In genomic region chr7:87877641-87878040, GRCh38 we compare ENCODE assay signal across 8 cellular contexts. TPM values are rescaled to one million over a fixed set of nuclear protein-coding genes. Genes with fewer than 3 reads are reported as not detected.
DNase-seq lines count a peak whose midpoint lies in the region; ATAC-seq, FAIRE-seq and TF ChIP-seq lines count a peak whose summit lies in the region.

No MANE protein-coding gene starts in this region.

- H2BK20ac ChIP-seq in H1 (ENCODE audit: low read length): no peak overlapping the region

- H4K20me1 ChIP-seq in H1 (replicated peaks in 1 of 2; ENCODE audit: control insufficient read depth in 1 of 2, insufficient read depth in 2 of 2, low read length in 2 of 2) (peaks cover 1 to 2% of the 10 kb centered on the region in 2 experiments), osteoblast (ENCODE audit: insufficient read depth, low read length) (no peaks in the 10 kb centered on the region)

- intact Hi-C loops in CD4-positive, alpha-beta memory T cell (cut with micrococcal nuclease): loop anchor here (2.0 to 5.0 kb wide), 4 partner anchors 25 to 659 kb away; partner anchors contain the start of gene TMEM243
- intact Hi-C loops in sciatic nerve (cut with DNase I): no loop called here

- H2BK12ac ChIP-seq in H1 (ENCODE audit: low read depth, low read length): no peak overlapping the region

- H4K8ac ChIP-seq in H1 (ENCODE audit: extremely low read depth, insufficient read depth, low read length): no peak overlapping the region

- no peak for DNase-seq in CD4-positive, alpha-beta memory T cell
- DNase-seq in NCI-H69 (lab: John Stamatoyannopoulos, UW): peak; percentile 27
- no peak for DNase-seq in H1 (ENCODE audit: low read depth in 1 of 2, low spot score in 2 of 2)
- DNase-seq in osteoblast (ENCODE audit: insufficient read length, low spot score, missing footprints): no peak
- no peak for DNase-seq in kidney glomerular epithelial cell (lab: John Stamatoyannopoulos, UW)
- no peak for DNase-seq in NCI-H2171 (lab: John Stamatoyannopoulos, UW)
- no peak for DNase-seq in sciatic nerve (ENCODE audit: low spot score)
- DNase-seq in NCI-H128 (lab: John Stamatoyannopoulos, UW; ENCODE audit: unreplicated experiment): no peak

- no peak for FAIRE-seq in H1 (lab: Jason Lieb, UNC)

- no peak for TF ChIP-seq EP300 in H1 (IDR thresholded peaks at IDR 0.05; ENCODE audit: borderline replicate concordance in 1 of 2, low read depth in 2 of 2, low read length in 2 of 2)

- CTCF ChIA-PET in CD4-positive, alpha-beta memory T cell (lab: Charles Lee; ENCODE audit: partially characterized antibody): interaction anchor here (1.2 kb wide), 1 partner anchor 9 kb away, joined by 3 read pairs; no protein-coding TSS in a partner anchor
- CTCF ChIA-PET in H1 (lab: Charles Lee; ENCODE audit: partially characterized antibody): no interaction called here

- no peak for ATAC-seq in sciatic nerve

- no peak overlapping the region for H2BK5ac ChIP-seq in H1 (ENCODE audit: low read depth, low read length)

- H3K79me2 ChIP-seq in H1 (ENCODE audit: control insufficient read depth in 1 of 2, insufficient read depth in 2 of 2, low read length in 2 of 2) (peaks cover 0 to 81% of the 10 kb centered on the region in 2 experiments; a peak in 3 of 4 replicates), osteoblast (ENCODE audit: insufficient read depth, low read length) (peaks cover 87% of the 10 kb centered on the region)

- H3K27ac Mint-ChIP-seq in CD4-positive, alpha-beta memory T cell: peak overlapping the region; percentile 71 to 98 (median 97)

- H3K9me3 ChIP-seq in CD4-positive, alpha-beta memory T cell (ENCODE audit: control insufficient read depth in 1 of 2, low read length in 2 of 2): no peaks in the 10 kb centered on the region
- H3K9me3 ChIP-seq in H1 (ENCODE audit: insufficient read depth in 2 of 2, low read depth in 1 of 2, low read length in 1 of 2): no peaks in the 10 kb centered on the region
- no peaks in the 10 kb centered on the region for H3K9me3 ChIP-seq in osteoblast (ENCODE audit: low read depth, low read length)

- peaks cover 2% of the 10 kb centered on the region; the same call in 1 of the 2 replicates for H3K79me1 ChIP-seq in H1 (ENCODE audit: low read depth, low read length)

- H2AK5ac ChIP-seq in H1 (ENCODE audit: low read depth, low read length): no peak overlapping the region

- TF ChIP-seq RAD21 in H1 (IDR thresholded peaks at IDR 0.05 in 1 of 2, conservative IDR thresholded peaks at IDR 0.05 in 1 of 2; ENCODE audit: low read depth in 2 of 2, low read length in 2 of 2): no peak

- H3K4me2 ChIP-seq in H1 (ENCODE audit: insufficient read depth in 1 of 2, low read depth in 2 of 2, low read length in 2 of 2): peak overlapping the region; percentile 72 to 85
- peak overlapping the region; percentile 90 for H3K4me2 ChIP-seq in osteoblast (ENCODE audit: insufficient read depth, low read length)

- no peak overlapping the region for H3K4ac ChIP-seq in H1 (replicated peaks; ENCODE audit: insufficient read length, low read depth, low read length)

- peaks cover 12 to 38% of the 10 kb centered on the region in 2 donors for H3K36me3 Mint-ChIP-seq in CD4-positive, alpha-beta memory T cell

- H2BK120ac ChIP-seq in H1 (replicated peaks; ENCODE audit: low read depth, low read length): no peak overlapping the region

- peak overlapping the region; percentile 93 to 97 (median 95) for H3K4me3 Mint-ChIP-seq in CD4-positive, alpha-beta memory T cell

- peak overlapping the region in 3 of 4 experiments; percentile 68 to 88 (median 81); a peak in 6 of 7 replicates for H3K9ac ChIP-seq in H1 (replicated peaks in 1 of 4; ENCODE audit: extremely low read depth in 1 of 4, low read depth in 3 of 4, low read length in 3 of 4)

- peak overlapping the region; percentile 79 to 80 for H3K4me3 ChIP-seq in CD4-positive, alpha-beta memory T cell (ENCODE audit: low read length in 2 of 2)
- peak overlapping the region; percentile 81 to 88 (median 88) for H3K4me3 ChIP-seq in H1 (ENCODE audit: extremely low read depth in 1 of 4, insufficient read depth in 2 of 4, low read depth in 3 of 4, low read length in 4 of 4)
- H3K4me3 ChIP-seq in osteoblast (ENCODE audit: insufficient read depth, low read length): peak overlapping the region; percentile 92

- peaks cover 43% of the 10 kb centered on the region for H3K4me1 ChIP-seq in CD4-positive, alpha-beta memory T cell (ENCODE audit: insufficient read depth, low read length)
- H3K4me1 ChIP-seq in H1 (replicated peaks in 1 of 4; ENCODE audit: control insufficient read depth in 3 of 4, insufficient read depth in 4 of 4, low read length in 3 of 4): peaks cover 0 to 5% (median 0%) of the 10 kb centered on the region in 4 experiments; a peak in 2 of 7 replicates
- H3K4me1 ChIP-seq in osteoblast (ENCODE audit: insufficient read depth, low read length): peaks cover 15% of the 10 kb centered on the region

- H3K23ac ChIP-seq in H1 (ENCODE audit: insufficient read length): no peak overlapping the region

- H4K5ac ChIP-seq in H1 (ENCODE audit: insufficient read length, low read depth, low read length): no peak overlapping the region

- H3K23me2 ChIP-seq in H1 (ENCODE audit: low read depth, low read length): no peaks in the 10 kb centered on the region; the same call in 1 of the 2 replicates

- no peaks in the 10 kb centered on the region for H3K36me3 ChIP-seq in CD4-positive, alpha-beta memory T cell (ENCODE audit: insufficient read depth, low read length)
- H3K36me3 ChIP-seq in H1 (ENCODE audit: control insufficient read depth in 2 of 4, insufficient read depth in 4 of 4, low read length in 3 of 4) (peaks cover 0 to 33% (median 14%) of the 10 kb centered on the region in 4 experiments; a peak in 3 of 8 replicates), osteoblast (ENCODE audit: insufficient read depth, low read length) (peaks cover 10% of the 10 kb centered on the region)

- TF ChIP-seq CTCF in H1 (IDR thresholded peaks at IDR 0.05; ENCODE audit: control extremely low read depth in 1 of 3, insufficient read depth in 1 of 3, low read depth in 1 of 3, low read length in 3 of 3) (no peak), osteoblast (IDR thresholded peaks at IDR 0.05; ENCODE audit: extremely low read depth, low read depth, low read length) (no peak)

- no peaks in the 10 kb centered on the region for H3K27me3 Mint-ChIP-seq in CD4-positive, alpha-beta memory T cell

- TF ChIP-seq POLR2A in H1 (IDR thresholded peaks at IDR 0.05; ENCODE audit: control extremely low read depth in 1 of 2, low read depth in 2 of 2, low read length in 2 of 2): no peak

- POLR2A ChIA-PET in CD4-positive, alpha-beta memory T cell (lab: Charles Lee; ENCODE audit: partially characterized antibody): no interaction called here
- POLR2A ChIA-PET in H1 (lab: Charles Lee; ENCODE audit: partially characterized antibody): no interaction called here

- 26% methylated on average over 5 of the region's 5 CpGs; no CpG with 5 or more reads in 1 of the 2 experiments for WGBS in H1 (ENCODE audit: extremely low coverage in 1 of 2, insufficient coverage in 1 of 2, insufficient read length in 1 of 2, insufficient replicate concordance in 2 of 2, low coverage in 1 of 2, low lambda C conversion rate in 2 of 2, missing lambda C conversion rate in 1 of 2), 2 experiments

- H3K9me3 Mint-ChIP-seq in CD4-positive, alpha-beta memory T cell: peaks cover 0 to 3% (median 0%) of the 10 kb centered on the region in 8 donors

- no peak overlapping the region for H4K91ac ChIP-seq in H1 (replicated peaks; ENCODE audit: insufficient read length, low read length)

- no peak overlapping the region for H2AFZ ChIP-seq in H1 (ENCODE audit: low read length)
- peak overlapping the region; percentile 96 for H2AFZ ChIP-seq in osteoblast (ENCODE audit: low read length)

- H3K4me1 Mint-ChIP-seq in CD4-positive, alpha-beta memory T cell: peaks cover 41 to 58% (median 49%) of the 10 kb centered on the region in 4 donors

- H2BK15ac ChIP-seq in H1 (ENCODE audit: low read length): no peak overlapping the region

- no peak overlapping the region for H3K56ac ChIP-seq in H1 (replicated peaks; ENCODE audit: insufficient read length, low read depth, low read length)

- H3K27me3 ChIP-seq in CD4-positive, alpha-beta memory T cell (ENCODE audit: insufficient read depth, low read length): no peaks in the 10 kb centered on the region
- no peaks in the 10 kb centered on the region for H3K27me3 ChIP-seq in H1 (replicated peaks in 1 of 4; ENCODE audit: control insufficient read depth in 3 of 4, extremely low read depth in 1 of 4, insufficient read depth in 3 of 4, low read length in 3 of 4)
- H3K27me3 ChIP-seq in osteoblast (ENCODE audit: insufficient read depth, low read length): no peaks in the 10 kb centered on the region

- H3K18ac ChIP-seq in H1 (ENCODE audit: extremely low read depth, low read length): no peak overlapping the region

- H3K27ac ChIP-seq in CD4-positive, alpha-beta memory T cell (ENCODE audit: low read depth, low read length): peak overlapping the region; percentile 91
- no peak overlapping the region for H3K27ac ChIP-seq in H1 (ENCODE audit: low read depth, low read length)
- H3K27ac ChIP-seq in osteoblast (ENCODE audit: low read depth, low read length): peak overlapping the region; percentile 90

- no peak overlapping the region for H3K14ac ChIP-seq in H1 (ENCODE audit: insufficient read length)

RNA-seq across cellular contexts. Expression of gene DBF4, which starts 1.3 kb away (rescaled TPM):
- total RNA-seq in CD4-positive, alpha-beta memory T cell: 10 to 100 TPM; 25.3 to 29.0 TPM
- polyA plus RNA-seq in CD4-positive, alpha-beta memory T cell: 10 to 100 TPM; 26.9 to 29.1 TPM
- total RNA-seq in H1 (2021; fragmentation: NEBNext Ultra II Directional; extraction: Animal tissue kit (Norgen Biotek cat#: 25700)): 78.9 and 82.4 TPM in 2 replicates
- polyA plus RNA-seq in H1 (2011; rRNA removed): 8.7 and 10.0 TPM in 2 replicates
- 13.7 TPM for polyA plus RNA-seq in H1 (2011; cell fraction: cytosol; rRNA removed)
- polyA plus RNA-seq in H1 (2011; cell fraction: nucleus; rRNA removed): 14.9 TPM
- 20.7 to 55.8 TPM (median 24.4 TPM) in 4 replicates for polyA plus RNA-seq in H1 (2012, experiment 1 of 2)
- 3.2 TPM for polyA plus RNA-seq in H1 (2012, experiment 2 of 2)
- polyA plus RNA-seq in H1 (2013, experiment 1 of 2): 57.4 TPM
- polyA plus RNA-seq in H1 (2013, experiment 2 of 2): 58.9 TPM
- 6.7 and 8.1 TPM in 2 replicates for polyA minus RNA-seq in H1 (2011; rRNA and poly(A)+ RNA removed)
- polyA minus RNA-seq in H1 (2011; cell fraction: cytosol; rRNA and poly(A)+ RNA removed): 17.0 TPM
- 53.9 TPM for polyA minus RNA-seq in H1 (2011; cell fraction: nucleus; rRNA and poly(A)+ RNA removed)
- total RNA-seq in osteoblast (12.7 TPM in 2 replicates), sciatic nerve (9.2 TPM)

RNA-seq across cellular contexts. Expression of gene SLC25A40, which starts 1.5 kb away (rescaled TPM):
- 10 to 100 TPM; 28.9 to 29.8 TPM for total RNA-seq in CD4-positive, alpha-beta memory T cell
- 10 to 100 TPM; 14.6 to 14.7 TPM for polyA plus RNA-seq in CD4-positive, alpha-beta memory T cell
- 17.3 and 22.5 TPM in 2 replicates for total RNA-seq in H1 (2021; fragmentation: NEBNext Ultra II Directional; extraction: Animal tissue kit (Norgen Biotek cat#: 25700))
- polyA plus RNA-seq in H1 (2011; rRNA removed): 3.2 and 6.5 TPM in 2 replicates
- polyA plus RNA-seq in H1 (2011; cell fraction: cytosol; rRNA removed): 6.6 TPM
- 6.1 TPM for polyA plus RNA-seq in H1 (2011; cell fraction: nucleus; rRNA removed)
- 6.4 to 16.0 TPM (median 7.1 TPM) in 4 replicates for polyA plus RNA-seq in H1 (2012, experiment 1 of 2)
- 1.8 TPM for polyA plus RNA-seq in H1 (2012, experiment 2 of 2)
- 15.4 TPM for polyA plus RNA-seq in H1 (2013, experiment 1 of 2)
- 14.7 TPM for polyA plus RNA-seq in H1 (2013, experiment 2 of 2)
- polyA minus RNA-seq in H1 (2011; rRNA and poly(A)+ RNA removed): 5.5 and 7.4 TPM in 2 replicates
- polyA minus RNA-seq in H1 (2011; cell fraction: cytosol; rRNA and poly(A)+ RNA removed): 4.9 TPM
- polyA minus RNA-seq in H1 (2011; cell fraction: nucleus; rRNA and poly(A)+ RNA removed): 20.4 TPM
- 11.2 and 11.6 TPM in 2 replicates for total RNA-seq in osteoblast
- total RNA-seq in sciatic nerve: 29.9 TPM

RNA-seq across cellular contexts. Expression of gene ADAM22, which starts 56.4 kb away (rescaled TPM):
- total RNA-seq in CD4-positive, alpha-beta memory T cell: 1 to 10 TPM; 5.2 to 7.7 TPM
- polyA plus RNA-seq in CD4-positive, alpha-beta memory T cell: 1 to 10 TPM in 1 of 2 donors, under 1 TPM in 1; 0.21 to 1.8 TPM
- 17.9 and 21.4 TPM in 2 replicates for total RNA-seq in H1 (2021; fragmentation: NEBNext Ultra II Directional; extraction: Animal tissue kit (Norgen Biotek cat#: 25700))
- 4.6 and 5.6 TPM in 2 replicates for polyA plus RNA-seq in H1 (2011; rRNA removed)
- 5.9 TPM for polyA plus RNA-seq in H1 (2011; cell fraction: cytosol; rRNA removed)
- polyA plus RNA-seq in H1 (2011; cell fraction: nucleus; rRNA removed): 12.7 TPM
- 4.7 to 8.4 TPM (median 7.7 TPM) in 4 replicates for polyA plus RNA-seq in H1 (2012, experiment 1 of 2)
- 0.30 TPM for polyA plus RNA-seq in H1 (2012, experiment 2 of 2)
- polyA plus RNA-seq in H1 (2013, experiment 1 of 2): 9.4 TPM
- polyA plus RNA-seq in H1 (2013, experiment 2 of 2): 8.8 TPM
- polyA minus RNA-seq in H1 (2011; rRNA and poly(A)+ RNA removed): 29.0 and 53.2 TPM in 2 replicates
- polyA minus RNA-seq in H1 (2011; cell fraction: cytosol; rRNA and poly(A)+ RNA removed): 12.3 TPM
- polyA minus RNA-seq in H1 (2011; cell fraction: nucleus; rRNA and poly(A)+ RNA removed): 42.5 TPM
- total RNA-seq in osteoblast (0.36 and 0.59 TPM in 2 replicates), sciatic nerve (8.5 TPM)
